Comparison of ENCODE assay signal across 1 cellular context in the genomic region with DNA sequence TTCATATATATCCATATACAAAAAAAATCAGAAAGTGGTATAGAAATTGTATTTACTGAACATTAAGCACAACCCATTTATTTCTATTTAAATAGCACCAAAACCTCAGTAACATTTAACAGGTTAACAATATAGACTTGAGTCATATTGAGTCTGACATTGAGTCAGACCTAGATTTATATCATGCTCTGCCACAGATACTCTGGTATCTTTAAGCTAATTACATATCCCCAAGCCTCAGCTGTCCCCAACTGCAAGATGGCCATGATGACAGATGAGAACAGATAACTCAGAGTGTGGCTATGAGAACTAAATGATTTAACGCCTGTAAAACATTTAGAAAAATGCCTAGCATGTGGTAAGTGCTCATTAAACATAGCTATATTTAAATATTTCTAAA.
TF ChIP-seq lines count a peak whose summit lies in the region.

No MANE protein-coding gene starts in this region.

TF ChIP-seq in GM12878, 131 proteins besides CTCF, POLR2A, EP300 and RAD21 (continued from another document and continues in another):
- no peak for TF ChIP-seq HSF1 (IDR thresholded peaks at IDR 0.05; ENCODE audit: low read depth, low read length)
- TF ChIP-seq ZZZ3 (IDR thresholded peaks at IDR 0.05; ENCODE audit: control insufficient read depth, insufficient read length, low read depth), result no peak
- TF ChIP-seq, protein P1, sequence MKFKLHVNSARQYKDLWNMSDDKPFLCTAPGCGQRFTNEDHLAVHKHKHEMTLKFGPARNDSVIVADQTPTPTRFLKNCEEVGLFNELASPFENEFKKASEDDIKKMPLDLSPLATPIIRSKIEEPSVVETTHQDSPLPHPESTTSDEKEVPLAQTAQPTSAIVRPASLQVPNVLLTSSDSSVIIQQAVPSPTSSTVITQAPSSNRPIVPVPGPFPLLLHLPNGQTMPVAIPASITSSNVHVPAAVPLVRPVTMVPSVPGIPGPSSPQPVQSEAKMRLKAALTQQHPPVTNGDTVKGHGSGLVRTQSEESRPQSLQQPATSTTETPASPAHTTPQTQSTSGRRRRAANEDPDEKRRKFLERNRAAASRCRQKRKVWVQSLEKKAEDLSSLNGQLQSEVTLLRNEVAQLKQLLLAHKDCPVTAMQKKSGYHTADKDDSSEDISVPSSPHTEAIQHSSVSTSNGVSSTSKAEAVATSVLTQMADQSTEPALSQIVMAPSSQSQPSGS (IDR thresholded peaks at IDR 0.05; ENCODE audit: low read length), result peak; percentile 58
- TF ChIP-seq, protein P2, sequence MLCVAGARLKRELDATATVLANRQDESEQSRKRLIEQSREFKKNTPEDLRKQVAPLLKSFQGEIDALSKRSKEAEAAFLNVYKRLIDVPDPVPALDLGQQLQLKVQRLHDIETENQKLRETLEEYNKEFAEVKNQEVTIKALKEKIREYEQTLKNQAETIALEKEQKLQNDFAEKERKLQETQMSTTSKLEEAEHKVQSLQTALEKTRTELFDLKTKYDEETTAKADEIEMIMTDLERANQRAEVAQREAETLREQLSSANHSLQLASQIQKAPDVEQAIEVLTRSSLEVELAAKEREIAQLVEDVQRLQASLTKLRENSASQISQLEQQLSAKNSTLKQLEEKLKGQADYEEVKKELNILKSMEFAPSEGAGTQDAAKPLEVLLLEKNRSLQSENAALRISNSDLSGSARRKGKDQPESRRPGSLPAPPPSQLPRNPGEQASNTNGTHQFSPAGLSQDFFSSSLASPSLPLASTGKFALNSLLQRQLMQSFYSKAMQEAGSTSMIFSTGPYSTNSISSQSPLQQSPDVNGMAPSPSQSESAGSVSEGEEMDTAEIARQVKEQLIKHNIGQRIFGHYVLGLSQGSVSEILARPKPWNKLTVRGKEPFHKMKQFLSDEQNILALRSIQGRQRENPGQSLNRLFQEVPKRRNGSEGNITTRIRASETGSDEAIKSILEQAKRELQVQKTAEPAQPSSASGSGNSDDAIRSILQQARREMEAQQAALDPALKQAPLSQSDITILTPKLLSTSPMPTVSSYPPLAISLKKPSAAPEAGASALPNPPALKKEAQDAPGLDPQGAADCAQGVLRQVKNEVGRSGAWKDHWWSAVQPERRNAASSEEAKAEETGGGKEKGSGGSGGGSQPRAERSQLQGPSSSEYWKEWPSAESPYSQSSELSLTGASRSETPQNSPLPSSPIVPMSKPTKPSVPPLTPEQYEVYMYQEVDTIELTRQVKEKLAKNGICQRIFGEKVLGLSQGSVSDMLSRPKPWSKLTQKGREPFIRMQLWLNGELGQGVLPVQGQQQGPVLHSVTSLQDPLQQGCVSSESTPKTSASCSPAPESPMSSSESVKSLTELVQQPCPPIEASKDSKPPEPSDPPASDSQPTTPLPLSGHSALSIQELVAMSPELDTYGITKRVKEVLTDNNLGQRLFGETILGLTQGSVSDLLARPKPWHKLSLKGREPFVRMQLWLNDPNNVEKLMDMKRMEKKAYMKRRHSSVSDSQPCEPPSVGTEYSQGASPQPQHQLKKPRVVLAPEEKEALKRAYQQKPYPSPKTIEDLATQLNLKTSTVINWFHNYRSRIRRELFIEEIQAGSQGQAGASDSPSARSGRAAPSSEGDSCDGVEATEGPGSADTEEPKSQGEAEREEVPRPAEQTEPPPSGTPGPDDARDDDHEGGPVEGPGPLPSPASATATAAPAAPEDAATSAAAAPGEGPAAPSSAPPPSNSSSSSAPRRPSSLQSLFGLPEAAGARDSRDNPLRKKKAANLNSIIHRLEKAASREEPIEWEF (IDR thresholded peaks at IDR 0.05; ENCODE audit: insufficient replicate concordance, low read depth, low read length), result no peak
- no peak for TF ChIP-seq POU2F2 (IDR thresholded peaks at IDR 0.05; ENCODE audit: borderline replicate concordance, low read depth, low read length)
- TF ChIP-seq SIX5 (IDR thresholded peaks at IDR 0.05; ENCODE audit: low read depth, low read length, severe bottlenecking), result no peak
- TF ChIP-seq FOXK2 (IDR thresholded peaks at IDR 0.05), result no peak
- TF ChIP-seq ATF7 (IDR thresholded peaks at IDR 0.05; ENCODE audit: low read depth), result no peak
- TF ChIP-seq JUNB (IDR thresholded peaks at IDR 0.05), result peak; percentile 79
- TF ChIP-seq MAX (IDR thresholded peaks at IDR 0.05; ENCODE audit: low read depth, low read length), result no peak
- peak; percentile 39; the same call in 1 of the 2 replicates for TF ChIP-seq IRF4 (IDR thresholded peaks at IDR 0.05; ENCODE audit: low read depth, low read length)
- TF ChIP-seq SP1 (IDR thresholded peaks at IDR 0.05; ENCODE audit: low read depth, low read length), result no peak
- TF ChIP-seq NR2C1 (IDR thresholded peaks at IDR 0.05), result no peak
- TF ChIP-seq ZBED1 (IDR thresholded peaks at IDR 0.05; ENCODE audit: borderline replicate concordance), result 0 out of 2 replicates have a peak, but pooled peaks have one; percentile 51
- no peak for TF ChIP-seq PAX5 (IDR thresholded peaks at IDR 0.05; ENCODE audit: borderline replicate concordance, low read depth, low read length)
- TF ChIP-seq BMI1 (IDR thresholded peaks at IDR 0.05; ENCODE audit: borderline replicate concordance), result no peak
- no peak for TF ChIP-seq RELB (IDR thresholded peaks at IDR 0.05; ENCODE audit: low read depth)
- no peak for TF ChIP-seq BCLAF1 (IDR thresholded peaks at IDR 0.05)
- TF ChIP-seq KAT2A (conservative IDR thresholded peaks at IDR 0.05; ENCODE audit: control insufficient read depth, low read depth, low read length), result no peak
- TF ChIP-seq GABPA (IDR thresholded peaks at IDR 0.05; ENCODE audit: low read depth), result no peak; the same call in 1 of the 2 replicates
- TF ChIP-seq, protein P3, sequence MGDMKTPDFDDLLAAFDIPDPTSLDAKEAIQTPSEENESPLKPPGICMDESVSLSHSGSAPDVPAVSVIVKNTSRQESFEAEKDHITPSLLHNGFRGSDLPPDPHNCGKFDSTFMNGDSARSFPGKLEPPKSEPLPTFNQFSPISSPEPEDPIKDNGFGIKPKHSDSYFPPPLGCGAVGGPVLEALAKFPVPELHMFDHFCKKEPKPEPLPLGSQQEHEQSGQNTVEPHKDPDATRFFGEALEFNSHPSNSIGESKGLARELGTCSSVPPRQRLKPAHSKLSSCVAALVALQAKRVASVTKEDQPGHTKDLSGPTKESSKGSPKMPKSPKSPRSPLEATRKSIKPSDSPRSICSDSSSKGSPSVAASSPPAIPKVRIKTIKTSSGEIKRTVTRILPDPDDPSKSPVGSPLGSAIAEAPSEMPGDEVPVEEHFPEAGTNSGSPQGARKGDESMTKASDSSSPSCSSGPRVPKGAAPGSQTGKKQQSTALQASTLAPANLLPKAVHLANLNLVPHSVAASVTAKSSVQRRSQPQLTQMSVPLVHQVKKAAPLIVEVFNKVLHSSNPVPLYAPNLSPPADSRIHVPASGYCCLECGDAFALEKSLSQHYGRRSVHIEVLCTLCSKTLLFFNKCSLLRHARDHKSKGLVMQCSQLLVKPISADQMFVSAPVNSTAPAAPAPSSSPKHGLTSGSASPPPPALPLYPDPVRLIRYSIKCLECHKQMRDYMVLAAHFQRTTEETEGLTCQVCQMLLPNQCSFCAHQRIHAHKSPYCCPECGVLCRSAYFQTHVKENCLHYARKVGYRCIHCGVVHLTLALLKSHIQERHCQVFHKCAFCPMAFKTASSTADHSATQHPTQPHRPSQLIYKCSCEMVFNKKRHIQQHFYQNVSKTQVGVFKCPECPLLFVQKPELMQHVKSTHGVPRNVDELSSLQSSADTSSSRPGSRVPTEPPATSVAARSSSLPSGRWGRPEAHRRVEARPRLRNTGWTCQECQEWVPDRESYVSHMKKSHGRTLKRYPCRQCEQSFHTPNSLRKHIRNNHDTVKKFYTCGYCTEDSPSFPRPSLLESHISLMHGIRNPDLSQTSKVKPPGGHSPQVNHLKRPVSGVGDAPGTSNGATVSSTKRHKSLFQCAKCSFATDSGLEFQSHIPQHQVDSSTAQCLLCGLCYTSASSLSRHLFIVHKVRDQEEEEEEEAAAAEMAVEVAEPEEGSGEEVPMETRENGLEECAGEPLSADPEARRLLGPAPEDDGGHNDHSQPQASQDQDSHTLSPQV (IDR thresholded peaks at IDR 0.05), result no peak
- no peak for TF ChIP-seq MYB (IDR thresholded peaks at IDR 0.05; ENCODE audit: borderline replicate concordance, low read depth, low read length)
- TF ChIP-seq, protein P4, sequence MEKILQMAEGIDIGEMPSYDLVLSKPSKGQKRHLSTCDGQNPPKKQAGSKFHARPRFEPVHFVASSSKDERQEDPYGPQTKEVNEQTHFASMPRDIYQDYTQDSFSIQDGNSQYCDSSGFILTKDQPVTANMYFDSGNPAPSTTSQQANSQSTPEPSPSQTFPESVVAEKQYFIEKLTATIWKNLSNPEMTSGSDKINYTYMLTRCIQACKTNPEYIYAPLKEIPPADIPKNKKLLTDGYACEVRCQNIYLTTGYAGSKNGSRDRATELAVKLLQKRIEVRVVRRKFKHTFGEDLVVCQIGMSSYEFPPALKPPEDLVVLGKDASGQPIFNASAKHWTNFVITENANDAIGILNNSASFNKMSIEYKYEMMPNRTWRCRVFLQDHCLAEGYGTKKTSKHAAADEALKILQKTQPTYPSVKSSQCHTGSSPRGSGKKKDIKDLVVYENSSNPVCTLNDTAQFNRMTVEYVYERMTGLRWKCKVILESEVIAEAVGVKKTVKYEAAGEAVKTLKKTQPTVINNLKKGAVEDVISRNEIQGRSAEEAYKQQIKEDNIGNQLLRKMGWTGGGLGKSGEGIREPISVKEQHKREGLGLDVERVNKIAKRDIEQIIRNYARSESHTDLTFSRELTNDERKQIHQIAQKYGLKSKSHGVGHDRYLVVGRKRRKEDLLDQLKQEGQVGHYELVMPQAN (conservative IDR thresholded peaks at IDR 0.05), result no peak
- peak; percentile 34; the same call in 1 of the 2 replicates for TF ChIP-seq MTA2 (IDR thresholded peaks at IDR 0.05; ENCODE audit: low read depth)
- TF ChIP-seq PRDM15 (CRISPR knock-in tag; IDR thresholded peaks at IDR 0.05), result no peak
- TF ChIP-seq MEF2B (IDR thresholded peaks at IDR 0.05; ENCODE audit: partially characterized antibody, poor library complexity, severe bottlenecking), result no peak
- TF ChIP-seq FOXM1 (IDR thresholded peaks at IDR 0.05; ENCODE audit: low read depth, low read length), result peak; percentile 9; the same call in 1 of the 2 replicates
- no peak for TF ChIP-seq BACH1 (IDR thresholded peaks at IDR 0.05; ENCODE audit: borderline replicate concordance)
- no peak for TF ChIP-seq RFX5 (IDR thresholded peaks at IDR 0.05; ENCODE audit: low read depth, low read length)
